10 cellular contexts compared by ENCODE assay signal in the genomic region with DNA sequence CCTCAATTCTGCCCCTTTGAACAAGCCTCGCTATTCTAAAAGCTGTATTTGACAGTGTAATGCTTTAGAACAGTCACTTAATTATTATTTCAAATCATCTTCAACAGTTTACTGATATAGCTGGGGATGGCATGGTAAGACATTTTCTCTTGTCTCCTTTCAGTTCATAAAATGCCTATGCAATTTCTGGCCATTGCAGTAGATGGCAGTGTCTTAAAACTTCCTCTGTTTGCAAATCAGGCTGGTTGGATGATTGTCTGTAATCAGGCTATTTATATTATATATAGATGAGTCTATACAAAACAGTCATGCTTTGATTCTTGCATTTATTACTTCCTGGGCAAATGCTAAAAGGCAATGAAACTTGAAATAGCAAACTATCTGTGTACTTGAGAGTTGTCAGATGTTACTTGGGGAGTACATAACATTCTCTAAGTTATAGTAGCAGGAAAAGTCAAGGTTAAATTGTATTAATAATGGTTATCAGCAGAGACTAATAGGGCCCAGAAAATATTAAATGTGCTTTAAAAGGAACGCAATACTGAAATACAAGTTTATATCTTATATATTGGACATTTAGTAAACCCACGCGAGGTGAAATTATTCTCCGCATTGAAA. TPM values are rescaled to one million over a fixed set of nuclear protein-coding genes. Genes with fewer than 3 reads are reported as not detected.
A peak's percentile ranks its signal among the peaks of the same experiment; 100 is the strongest.
DNase-seq lines count a peak whose midpoint lies in the region; ATAC-seq and TF ChIP-seq lines count a peak whose summit lies in the region.
"Had no signal": no experiment of that assay in that cellular context is flagged by ENCODE, and none has a peak within 500 bp of the region (broad histone marks: within the 10 kb centered on the region; RNA-seq: fewer than 3 reads in every experiment).

No MANE protein-coding gene starts in this region.

- TF ChIP-seq CTCF in epithelial cell of esophagus (IDR thresholded peaks at IDR 0.05; ENCODE audit: insufficient read depth, low read depth, low read length, missing control alignments), result peak; percentile 76

- H3K9me3 ChIP-seq in NT2/D1 (ENCODE audit: insufficient read depth, low read length), result no peaks in the 10 kb centered on the region; the same call in 1 of the 2 replicates

- no peaks in the 10 kb centered on the region for H3K36me3 ChIP-seq in NT2/D1 (ENCODE audit: insufficient read depth, insufficient read length, low read length)

- peaks cover 5% of the 10 kb centered on the region for H3K9me3 Mint-ChIP-seq in stimulated activated effector memory CD8-positive, alpha-beta T cell treated with anti-CD3 and anti-CD28 coated beads, Interleukin-12 subunit alpha, Interleukin-12 subunit beta, amount 100 ng/mL, for 72 hours

- H3K36me3 Mint-ChIP-seq in stimulated activated effector memory CD8-positive, alpha-beta T cell treated with anti-CD3 and anti-CD28 coated beads, Interleukin-12 subunit alpha, Interleukin-12 subunit beta, amount 100 ng/mL, for 72 hours, result no peaks in the 10 kb centered on the region

- H3K4me1 ChIP-seq in NT2/D1 (ENCODE audit: insufficient read depth, insufficient read length), result no peaks in the 10 kb centered on the region

- H3K4me3 Mint-ChIP-seq in stimulated activated effector memory CD8-positive, alpha-beta T cell treated with anti-CD3 and anti-CD28 coated beads, Interleukin-12 subunit alpha, Interleukin-12 subunit beta, amount 100 ng/mL, for 72 hours, result no peak overlapping the region
- H3K4me3 Mint-ChIP-seq: activated B cell treated with CpG ODN at 0.5 μM for 24 hours had no signal

- no peak overlapping the region for H3K9ac ChIP-seq in NT2/D1 (ENCODE audit: insufficient read length, low read depth)

- ATAC-seq in HG02973 (IDR thresholded peaks at IDR 0.05; ENCODE audit: unreplicated experiment), result peak; percentile 70
- ATAC-seq in stimulated activated effector memory CD8-positive, alpha-beta T cell treated with anti-CD3 and anti-CD28 coated beads, Interleukin-12 subunit alpha, Interleukin-12 subunit beta, amount 100 ng/mL, for 72 hours, result no peak
- no peak for ATAC-seq in GM21381 (IDR thresholded peaks at IDR 0.05; ENCODE audit: unreplicated experiment)

- no peak overlapping the region for H3K4me3 ChIP-seq in NT2/D1 (ENCODE audit: insufficient read length, low read depth)
- no peak overlapping the region for H3K4me3 ChIP-seq in epithelial cell of esophagus (ENCODE audit: low read length)

- no peaks in the 10 kb centered on the region for H3K4me1 Mint-ChIP-seq in stimulated activated effector memory CD8-positive, alpha-beta T cell treated with anti-CD3 and anti-CD28 coated beads, Interleukin-12 subunit alpha, Interleukin-12 subunit beta, amount 100 ng/mL, for 72 hours
- H3K4me1 Mint-ChIP-seq: activated B cell treated with CpG ODN at 0.5 μM for 24 hours had no signal

- H3K27me3 ChIP-seq in NT2/D1 (ENCODE audit: insufficient read depth, insufficient read length), result no peaks in the 10 kb centered on the region

- peak; percentile 33 for DNase-seq in Daoy (ENCODE audit: low read depth)
- peak; percentile 22 for DNase-seq in NT2/D1 (ENCODE audit: low read depth, low spot score)
- DNase-seq in epithelial cell of esophagus (ENCODE audit: low read depth), result peak; percentile 62
- peak; percentile 63 for DNase-seq in renal cortical epithelial cell (ENCODE audit: low read depth)
- DNase-seq in stimulated activated effector memory CD8-positive, alpha-beta T cell treated with anti-CD3 and anti-CD28 coated beads, Interleukin-12 subunit alpha, Interleukin-12 subunit beta, amount 100 ng/mL, for 72 hours (ENCODE audit: low spot score in 2 of 2), result no peak
- no peak for DNase-seq in activated CD4-positive, alpha-beta T cell treated with anti-CD3 and anti-CD28 coated beads for 4 hours
- DNase-seq: activated B cell treated with CpG ODN at 0.5 μM for 24 hours had no signal

- H3K27ac Mint-ChIP-seq in stimulated activated effector memory CD8-positive, alpha-beta T cell treated with anti-CD3 and anti-CD28 coated beads, Interleukin-12 subunit alpha, Interleukin-12 subunit beta, amount 100 ng/mL, for 72 hours, result no peak overlapping the region
- H3K27ac Mint-ChIP-seq: activated B cell treated with CpG ODN at 0.5 μM for 24 hours had no signal

RNA-seq across cellular contexts. Expression of a gene that starts 55.5 kb away (rescaled TPM):
- 0.06 TPM in 1 of 2 replicates, not detected in the other for total RNA-seq in Daoy (2014; rRNA removed; shearing (Covaris generic))
- not detected in 2 replicates for total RNA-seq in renal cortical epithelial cell
- total RNA-seq: activated B cell treated with CpG ODN at 0.5 μM for 24 hours, skeletal muscle tissue had no signal

Comparison
In these comparisons a context has a peak if more than half of its experiments do, and no peak if none do; other contexts are left out.
1. DNase-seq: peak in Daoy (single experiment), NT2/D1 (single experiment), epithelial cell of esophagus (single experiment) and renal cortical epithelial cell (single experiment); none in stimulated activated effector memory CD8-positive, alpha-beta T cell treated with anti-CD3 and anti-CD28 coated beads, Interleukin-12 subunit alpha, Interleukin-12 subunit beta, amount 100 ng/mL, for 72 hours (0 of 2) and activated CD4-positive, alpha-beta T cell treated with anti-CD3 and anti-CD28 coated beads for 4 hours (0 of 2).